ENCODE assay signal across 18 cellular contexts in the genomic region with DNA sequence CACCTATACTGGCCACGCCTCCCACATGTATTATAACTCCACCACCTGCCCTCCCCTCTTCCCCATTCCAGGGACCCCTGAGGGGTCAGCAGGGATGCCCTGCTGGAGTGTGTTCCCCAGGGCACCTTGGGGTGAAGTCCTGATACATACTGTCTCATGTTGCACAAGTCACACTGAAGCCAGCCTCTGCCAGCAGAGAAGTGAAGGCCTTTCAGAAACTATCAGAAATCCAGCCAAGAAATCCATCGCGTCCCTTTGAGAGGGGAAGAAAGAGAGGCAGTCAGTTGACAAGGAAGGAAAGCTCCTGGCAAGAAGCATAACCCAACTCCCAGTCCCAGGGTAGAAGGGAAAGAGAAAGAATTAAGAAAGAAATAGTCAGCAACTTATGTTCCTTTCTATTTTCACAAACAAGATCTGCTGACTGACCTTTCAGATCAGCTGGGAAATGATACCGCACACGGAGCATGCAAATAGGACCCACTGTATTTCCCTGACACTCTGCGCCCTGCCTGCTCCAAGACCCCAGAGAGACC.
DNase-seq lines count a peak whose midpoint lies in the region; ATAC-seq, FAIRE-seq and TF ChIP-seq lines count a peak whose summit lies in the region.
"Had no signal": no experiment of that assay in that cellular context is flagged by ENCODE, and none has a peak within 500 bp of the region (broad histone marks: within the 10 kb centered on the region; RNA-seq: fewer than 3 reads in every experiment).

No MANE protein-coding gene starts in this region.

- H3K4me3 Mint-ChIP-seq in nephron progenitor cell, result no peak overlapping the region

- ATAC-seq in HG02885 (IDR thresholded peaks at IDR 0.05; ENCODE audit: poor library complexity, unreplicated experiment) (peak; percentile 3), HG02840 (IDR thresholded peaks at IDR 0.05; ENCODE audit: low FRiP score, unreplicated experiment) (no peak)
- ATAC-seq: Panc1 had no signal

- H3K9me3 Mint-ChIP-seq in nephron progenitor cell, result no peaks in the 10 kb centered on the region

- peak; percentile 67 for FAIRE-seq in GM18507 (lab: Jason Lieb, UNC)

- no peak for TF ChIP-seq CTCF in nephron progenitor cell (IDR thresholded peaks at IDR 0.05)

- DNase-seq in GM18507 (ENCODE audit: extremely low spot score, insufficient read length, low read depth), result no peak
- peak in 3 of 61 donors; percentile 8 to 52 (median 23) for DNase-seq in caudate nucleus (lab: John Stamatoyannopoulos, UW)
- DNase-seq in nephron progenitor cell, result no peak
- no peak for DNase-seq in NCI-H82 (lab: John Stamatoyannopoulos, UW)
- DNase-seq in SW 1271 (lab: John Stamatoyannopoulos, UW), result no peak
- DNase-seq in HuH-7.5 (ENCODE audit: low spot score), result no peak
- DNase-seq: activated effector memory CD4-positive, alpha-beta T cell treated with anti-CD3 and anti-CD28 coated beads, Interleukin-2, amount 50 U/mL, for 16 hours; GOT3; Kasumi-1; naive B cell; NCI-H1694; NCI-H524 treated with DMSO at 0.1 percent for 48 hours had no signal

- peak overlapping the region; percentile 64 for H3K27ac ChIP-seq in caudate nucleus (ENCODE audit: low read depth, low read length)
- H3K27ac ChIP-seq: hepatocyte, tibial artery, VCaP had no signal

- H3K27me3 Mint-ChIP-seq in nephron progenitor cell (ENCODE audit: low read depth, poor library complexity), result peaks cover 11% of the 10 kb centered on the region
- H3K27me3 Mint-ChIP-seq: naive B cell had no signal

- peak overlapping the region; percentile 41 for H3K27ac Mint-ChIP-seq in nephron progenitor cell

- no peaks in the 10 kb centered on the region for H3K36me3 Mint-ChIP-seq in nephron progenitor cell (ENCODE audit: low read depth)
- H3K36me3 Mint-ChIP-seq: naive B cell had no signal

- H3K4me1 Mint-ChIP-seq in nephron progenitor cell, result peaks cover 33% of the 10 kb centered on the region
